Comparison of ENCODE assay signal across 8 cellular contexts in genomic region chr5:86617309-86617755, GRCh38. TPM values are rescaled to one million over a fixed set of nuclear protein-coding genes. Genes with fewer than 3 reads are reported as not detected.
A peak's percentile ranks its signal among the peaks of the same experiment; 100 is the strongest.
DNase-seq lines count a peak whose midpoint lies in the region; ATAC-seq and TF ChIP-seq lines count a peak whose summit lies in the region.

No MANE protein-coding gene starts in this region.

- H3K9me3 ChIP-seq in mucosa of descending colon, result no peaks in the 10 kb centered on the region
- no peaks in the 10 kb centered on the region for H3K9me3 ChIP-seq in transverse colon
- H3K9me3 ChIP-seq in aorta (ENCODE audit: control insufficient read depth, low read length), result no peaks in the 10 kb centered on the region

- in situ Hi-C loops in transverse colon (cut with MboI; ENCODE audit: low pct_ligation_motif_present in 1 of 4, low pct_unique_long_range_greater_than_20kb in 1 of 4, low sequenced_read_pairs in 3 of 4), result loop anchor here in 1 of 4 donors (25.0 kb wide), 1 partner anchor 795 kb away; the partner anchor contains the start of gene CCNH

- H3K4me1 ChIP-seq in mucosa of descending colon (ENCODE audit: low read depth), result peaks cover 9% of the 10 kb centered on the region
- peaks cover 0 to 14% (median 11%) of the 10 kb centered on the region in 4 donors for H3K4me1 ChIP-seq in transverse colon
- no peaks in the 10 kb centered on the region for H3K4me1 ChIP-seq in aorta (ENCODE audit: control insufficient read depth in 1 of 2, insufficient read depth in 2 of 2, low read length in 2 of 2)

- WGBS in transverse colon (ENCODE audit: low coverage in 1 of 2), 2 donors, result 54 to 63% methylated on average over 4 to 6 of the region's 6 CpGs
- WGBS in aorta, 2 donors, result 64 to 69% methylated on average over 6 of the region's 6 CpGs

- H3K9me3 Mint-ChIP-seq in activated naive CD4-positive, alpha-beta T cell treated with anti-CD3 and anti-CD28 coated beads, Interleukin-2, amount 50 U/mL, for 24 hours, result peaks cover 9% of the 10 kb centered on the region
- H3K9me3 Mint-ChIP-seq in activated T-cell treated with anti-CD3 and anti-CD28 coated beads, Interleukin-2, amount 50 U/mL, for 72 hours, result peaks cover 2 to 5% of the 10 kb centered on the region in 2 donors

- TF ChIP-seq EP300 in transverse colon (IDR thresholded peaks at IDR 0.05; ENCODE audit: low read depth), result no peak

- H3K27ac ChIP-seq in transverse colon, result peak overlapping the region in 3 of 4 donors; percentile 88 to 95 (median 90)
- H3K27ac ChIP-seq in aorta (ENCODE audit: low read depth in 1 of 2, low read length in 2 of 2), result no peak overlapping the region

- peak overlapping the region; percentile 99 for H3K4me3 Mint-ChIP-seq in activated naive CD4-positive, alpha-beta T cell treated with anti-CD3 and anti-CD28 coated beads, Interleukin-2, amount 50 U/mL, for 24 hours
- peak overlapping the region; percentile 98 for H3K4me3 Mint-ChIP-seq in activated T-cell treated with anti-CD3 and anti-CD28 coated beads, Interleukin-2, amount 50 U/mL, for 72 hours

- TF ChIP-seq CTCF in mucosa of descending colon (IDR thresholded peaks at IDR 0.05) (no peak), transverse colon (IDR thresholded peaks at IDR 0.05) (no peak)

- H3K4me1 Mint-ChIP-seq in activated naive CD4-positive, alpha-beta T cell treated with anti-CD3 and anti-CD28 coated beads, Interleukin-2, amount 50 U/mL, for 24 hours, result peaks cover 31% of the 10 kb centered on the region
- peaks cover 40% of the 10 kb centered on the region for H3K4me1 Mint-ChIP-seq in activated T-cell treated with anti-CD3 and anti-CD28 coated beads, Interleukin-2, amount 50 U/mL, for 72 hours (ENCODE audit: low read depth)

- H3K27me3 ChIP-seq in transverse colon (peaks cover 14% of the 10 kb centered on the region), aorta (ENCODE audit: control insufficient read depth in 1 of 2, insufficient read depth in 2 of 2, low read length in 1 of 2) (no peaks in the 10 kb centered on the region)

- ATAC-seq in activated T-cell treated with anti-CD3 and anti-CD28 coated beads, Interleukin-2, amount 50 U/mL, for 72 hours (replicated peaks in 1 of 2), result no peak
- no peak for ATAC-seq in mucosa of descending colon
- no peak for ATAC-seq in aorta (ENCODE audit: low FRiP score)

- H3K4me3 ChIP-seq in mucosa of descending colon, result peak overlapping the region; percentile 92
- H3K4me3 ChIP-seq in transverse colon, result peak overlapping the region in 1 of 4 donors; percentile 97
- H3K4me3 ChIP-seq in aorta (ENCODE audit: low read length in 2 of 2), result no peak overlapping the region

- no peak for DNase-seq in activated naive CD4-positive, alpha-beta T cell (lab: John Stamatoyannopoulos, UW)
- no peak for DNase-seq in activated T-cell treated with anti-CD3 and anti-CD28 coated beads, Interleukin-2, amount 50 U/mL, for 72 hours
- peak in 1 of 3 donors; percentile 4 for DNase-seq in mucosa of descending colon
- DNase-seq in transverse colon, result no peak
- no peak for DNase-seq in aorta
- no peak for DNase-seq in ecto neural progenitor cell (ENCODE audit: low spot score)
- DNase-seq in activated effector memory CD4-positive, alpha-beta T cell treated with Interleukin-2 at 50 U/mL for 16 hours, result no peak

- peaks cover 23% of the 10 kb centered on the region for H3K36me3 Mint-ChIP-seq in activated naive CD4-positive, alpha-beta T cell treated with anti-CD3 and anti-CD28 coated beads, Interleukin-2, amount 50 U/mL, for 24 hours
- peaks cover 9 to 37% of the 10 kb centered on the region in 2 donors for H3K36me3 Mint-ChIP-seq in activated T-cell treated with anti-CD3 and anti-CD28 coated beads, Interleukin-2, amount 50 U/mL, for 72 hours (ENCODE audit: insufficient read depth in 2 of 2)

- no peaks in the 10 kb centered on the region for H3K36me3 ChIP-seq in mucosa of descending colon (ENCODE audit: low read depth)
- H3K36me3 ChIP-seq in transverse colon, result peaks cover 0 to 22% (median 11%) of the 10 kb centered on the region in 4 donors
- peaks cover 0 to 2% of the 10 kb centered on the region in 2 donors for H3K36me3 ChIP-seq in aorta (ENCODE audit: control insufficient read depth in 1 of 2, insufficient read depth in 2 of 2, low read length in 1 of 2)

- no peak for TF ChIP-seq POLR2A in transverse colon (IDR thresholded peaks at IDR 0.05)

- H3K27me3 Mint-ChIP-seq in activated naive CD4-positive, alpha-beta T cell treated with anti-CD3 and anti-CD28 coated beads, Interleukin-2, amount 50 U/mL, for 24 hours, result peaks cover 9% of the 10 kb centered on the region
- H3K27me3 Mint-ChIP-seq in activated T-cell treated with anti-CD3 and anti-CD28 coated beads, Interleukin-2, amount 50 U/mL, for 72 hours (ENCODE audit: low read depth), result no peaks in the 10 kb centered on the region

- intact Hi-C loops in mucosa of descending colon (cut with DNase I, micrococcal nuclease), result no loop called here
- intact Hi-C loops in transverse colon (cut with DNase I; ENCODE audit: low total_unique reads), result no loop called here
- intact Hi-C loops in aorta (cut with DNase I), result loop anchor here in 1 of 2 donors (5.0 kb wide), 1 partner anchor 795 kb away; the partner anchor contains the start of gene CCNH

- peak overlapping the region; percentile 100 for H3K27ac Mint-ChIP-seq in activated naive CD4-positive, alpha-beta T cell treated with anti-CD3 and anti-CD28 coated beads, Interleukin-2, amount 50 U/mL, for 24 hours
- peak overlapping the region; percentile 98 for H3K27ac Mint-ChIP-seq in activated T-cell treated with anti-CD3 and anti-CD28 coated beads, Interleukin-2, amount 50 U/mL, for 72 hours

RNA-seq across cellular contexts. Expression of gene COX7C, which starts 0.4 kb away (rescaled TPM):
- total RNA-seq in activated T-cell treated with anti-CD3 and anti-CD28 coated beads, Interleukin-2, amount 50 U/mL, for 72 hours, result 100 to 1,000 TPM; 404 to 408 TPM
- total RNA-seq in mucosa of descending colon, result 100 to 1,000 TPM; 677 to 765 (median 717) TPM
- total RNA-seq in transverse colon, result 100 to 1,000 TPM; 329 to 677 (median 411) TPM
- total RNA-seq in aorta, result 100 to 1,000 TPM; 330 to 336 TPM
- 1,000 to 10,000 TPM in 1 of 2 donors, 100 to 1,000 TPM in 1; 607 to 1,504 TPM for polyA plus RNA-seq in aorta

Comparison
In these comparisons a context has a peak if more than half of its experiments do, and no peak if none do; other contexts are left out.
1. H3K27ac ChIP-seq: peak in transverse colon (3 of 4); none in aorta (0 of 2).